ENCODE assay signal across 8 cellular contexts in genomic region chr7:158864507-158864820, GRCh38. TPM values are rescaled to one million over a fixed set of nuclear protein-coding genes. Genes with fewer than 3 reads are reported as not detected.
A peak's percentile ranks its signal among the peaks of the same experiment; 100 is the strongest.
DNase-seq lines count a peak whose midpoint lies in the region; ATAC-seq and TF ChIP-seq lines count a peak whose summit lies in the region.

No MANE protein-coding gene starts in this region.

- peak overlapping the region; percentile 71 to 91 for H3K4me3 Mint-ChIP-seq in effector memory CD8-positive, alpha-beta T cell
- H3K4me3 Mint-ChIP-seq in natural killer cell treated with Interleukin-12 subunit alpha and Interleukin-12 subunit beta and Interleukin-15 and Interleukin-18, amount 100 ng/mL, for 72 hours = peak overlapping the region; percentile 92

- H3K36me3 Mint-ChIP-seq in effector memory CD8-positive, alpha-beta T cell (ENCODE audit: insufficient read depth) = no peaks in the 10 kb centered on the region
- no peaks in the 10 kb centered on the region for H3K36me3 Mint-ChIP-seq in natural killer cell treated with Interleukin-12 subunit alpha and Interleukin-12 subunit beta and Interleukin-15 and Interleukin-18, amount 100 ng/mL, for 72 hours

- H3K4me1 Mint-ChIP-seq in effector memory CD8-positive, alpha-beta T cell (ENCODE audit: low read depth in 2 of 2) = peaks cover 15 to 21% of the 10 kb centered on the region in 2 donors
- H3K4me1 Mint-ChIP-seq in natural killer cell treated with Interleukin-12 subunit alpha and Interleukin-12 subunit beta and Interleukin-15 and Interleukin-18, amount 100 ng/mL, for 72 hours (ENCODE audit: low read depth in 2 of 2) = peaks cover 19 to 31% of the 10 kb centered on the region in 2 donors

- H3K4me3 ChIP-seq in AG09309 (ENCODE audit: control insufficient read depth, low read depth, low read length) (peak overlapping the region; percentile 63; the same call in 1 of the 2 replicates), OCI-LY3 (ENCODE audit: low read length) (peak overlapping the region; percentile 86)

- no peaks in the 10 kb centered on the region for H4K20me1 ChIP-seq in OCI-LY3 (ENCODE audit: insufficient read depth, low read length)

- peaks cover 10% of the 10 kb centered on the region for H3K79me2 ChIP-seq in OCI-LY3 (ENCODE audit: low read length)

- H3K9me3 Mint-ChIP-seq in effector memory CD8-positive, alpha-beta T cell = no peaks in the 10 kb centered on the region
- H3K9me3 Mint-ChIP-seq in natural killer cell treated with Interleukin-12 subunit alpha and Interleukin-12 subunit beta and Interleukin-15 and Interleukin-18, amount 100 ng/mL, for 72 hours = no peaks in the 10 kb centered on the region

- no peak overlapping the region for H3K27ac ChIP-seq in OCI-LY3 (ENCODE audit: low read length)

- TF ChIP-seq CTCF in AG09309 (IDR thresholded peaks at IDR 0.05; ENCODE audit: control insufficient read depth, insufficient read depth, low read depth, low read length, missing control alignments) (no peak), OCI-LY3 (IDR thresholded peaks at IDR 0.05; ENCODE audit: low read depth, low read length) (no peak)

- H3K4me2 ChIP-seq in OCI-LY3 (ENCODE audit: low read length) = peak overlapping the region; percentile 67

- no peaks in the 10 kb centered on the region for H3K36me3 ChIP-seq in OCI-LY3 (replicated peaks; ENCODE audit: low read depth, low read length)

- peak overlapping the region; percentile 72 to 88 for H3K27ac Mint-ChIP-seq in effector memory CD8-positive, alpha-beta T cell
- peak overlapping the region; percentile 82 to 99 for H3K27ac Mint-ChIP-seq in natural killer cell treated with Interleukin-12 subunit alpha and Interleukin-12 subunit beta and Interleukin-15 and Interleukin-18, amount 100 ng/mL, for 72 hours

- H3K4me1 ChIP-seq in OCI-LY3 (ENCODE audit: low read length) = peaks cover 10% of the 10 kb centered on the region; the same call in 1 of the 2 replicates

- no peak for ATAC-seq in effector memory CD8-positive, alpha-beta T cell (replicated peaks)
- no peak for ATAC-seq in natural killer cell treated with Interleukin-12 subunit alpha and Interleukin-12 subunit beta and Interleukin-15 and Interleukin-18, amount 100 ng/mL, for 72 hours
- ATAC-seq in HG03571 (IDR thresholded peaks at IDR 0.05; ENCODE audit: unreplicated experiment) (no peak), GM21723 (IDR thresholded peaks at IDR 0.05; ENCODE audit: unreplicated experiment) (no peak)

- no peaks in the 10 kb centered on the region for H3K9me3 ChIP-seq in OCI-LY3 (ENCODE audit: insufficient read depth, low read length)

- H2AFZ ChIP-seq in OCI-LY3 (ENCODE audit: low read depth, low read length) = no peak overlapping the region

- peak overlapping the region; percentile 75; the same call in 1 of the 2 replicates for H3K9ac ChIP-seq in OCI-LY3 (ENCODE audit: low read length)

- no peaks in the 10 kb centered on the region for H3K27me3 Mint-ChIP-seq in effector memory CD8-positive, alpha-beta T cell
- no peaks in the 10 kb centered on the region for H3K27me3 Mint-ChIP-seq in natural killer cell treated with Interleukin-12 subunit alpha and Interleukin-12 subunit beta and Interleukin-15 and Interleukin-18, amount 100 ng/mL, for 72 hours

- H3K27me3 ChIP-seq in OCI-LY3 (ENCODE audit: low read depth, low read length) = no peaks in the 10 kb centered on the region

- no peak for DNase-seq in AG09309 (ENCODE audit: low read depth)
- no peak for DNase-seq in effector memory CD8-positive, alpha-beta T cell
- DNase-seq in natural killer cell treated with Interleukin-12 subunit alpha and Interleukin-12 subunit beta and Interleukin-15 and Interleukin-18, amount 100 ng/mL, for 72 hours (ENCODE audit: low spot score) = no peak
- no peak for DNase-seq in HT-29 (ENCODE audit: low spot score)
- no peak for DNase-seq in NCI-H1436 (lab: John Stamatoyannopoulos, UW)

RNA-seq across cellular contexts. Expression of gene DYNC2I1, which starts 8.1 kb away (rescaled TPM):
- 10 to 100 TPM; 11.8 to 13.2 TPM for total RNA-seq in natural killer cell treated with Interleukin-12 subunit alpha and Interleukin-12 subunit beta and Interleukin-15 and Interleukin-18, amount 100 ng/mL, for 72 hours
- total RNA-seq in HT-29 (2014; rRNA removed; shearing (Covaris generic)) = 12.4 and 15.5 TPM in 2 replicates

RNA-seq across cellular contexts. Expression of gene ESYT2, which starts 35.2 kb away (rescaled TPM):
- total RNA-seq in natural killer cell treated with Interleukin-12 subunit alpha and Interleukin-12 subunit beta and Interleukin-15 and Interleukin-18, amount 100 ng/mL, for 72 hours = 10 to 100 TPM; 24.4 to 31.8 TPM
- total RNA-seq in HT-29 (2014; rRNA removed; shearing (Covaris generic)) = 75.4 and 76.4 TPM in 2 replicates
